In the genomic region with DNA sequence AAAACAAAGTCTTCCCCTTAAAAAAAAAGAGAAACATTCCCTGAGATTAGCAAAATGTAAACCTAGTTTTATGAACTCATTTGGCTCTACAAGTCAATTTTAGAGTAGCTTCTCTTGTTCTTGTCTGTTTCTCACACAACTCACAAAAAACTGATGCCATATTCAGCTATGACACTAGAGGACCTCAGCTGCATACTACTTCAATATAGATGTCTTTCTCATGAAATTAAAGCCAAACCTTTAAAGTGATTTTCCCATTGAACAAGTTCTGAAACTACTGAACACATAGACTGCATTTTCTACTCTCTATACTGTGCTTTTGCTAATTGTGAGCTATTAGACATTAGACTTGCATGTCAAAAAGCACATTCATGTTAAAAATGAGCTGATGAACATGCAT, we compare ENCODE assay signal across 8 cellular contexts. TPM values are rescaled to one million over a fixed set of nuclear protein-coding genes. Genes with fewer than 3 reads are reported as not detected.
DNase-seq lines count a peak whose midpoint lies in the region; ATAC-seq and TF ChIP-seq lines count a peak whose summit lies in the region.

No MANE protein-coding gene starts in this region.

- peak; percentile 28 for DNase-seq in AG09319 (ENCODE audit: extremely low read depth, low read depth)
- DNase-seq in GM13977 (ENCODE audit: low spot score), result peak; percentile 26
- DNase-seq in SK-N-SH, result peak; percentile 13
- peak; percentile 12 for DNase-seq in iPS-NIHi11 (ENCODE audit: low spot score)
- no peak for DNase-seq in ecto neural progenitor cell (ENCODE audit: low spot score)

- no peak overlapping the region for H3K9ac ChIP-seq in SK-N-SH

- H3K4me3 ChIP-seq in SK-N-SH (ENCODE audit: low read depth in 2 of 2, low read length in 1 of 2), result no peak overlapping the region; a peak in 1 of 4 replicates

- peaks cover 4% of the 10 kb centered on the region for H3K4me1 Mint-ChIP-seq in stimulated activated memory B cell treated with anti-CD40 and anti-IgM and Interleukin-4, amounts not matched to agents 10 μg/mL and 1 μg/mL and 100 μg/mL, for 72 hours

- in situ Hi-C loops in GM13977 (cut with MboI; ENCODE audit: low pct_unique_long_range_greater_than_20kb, low sequenced_read_pairs, unreplicated experiment), result no loop called here

- ATAC-seq in HG03520 (IDR thresholded peaks at IDR 0.05; ENCODE audit: unreplicated experiment), result peak; percentile 50
- ATAC-seq in HG02840 (IDR thresholded peaks at IDR 0.05; ENCODE audit: low FRiP score, unreplicated experiment), result no peak
- no peak for ATAC-seq in stimulated activated memory B cell treated with anti-CD40 and anti-IgM and Interleukin-4, amounts not matched to agents 10 μg/mL and 1 μg/mL and 100 μg/mL, for 72 hours

- POLR2A ChIA-PET in SK-N-SH (lab: Yijun Ruan, JAX), result no interaction called here

- no peak overlapping the region for H3K27ac Mint-ChIP-seq in stimulated activated memory B cell treated with anti-CD40 and anti-IgM and Interleukin-4, amounts not matched to agents 10 μg/mL and 1 μg/mL and 100 μg/mL, for 72 hours

- H2AFZ ChIP-seq in SK-N-SH (ENCODE audit: low read depth), result no peak overlapping the region

- H3K4me3 Mint-ChIP-seq in stimulated activated memory B cell treated with anti-CD40 and anti-IgM and Interleukin-4, amounts not matched to agents 10 μg/mL and 1 μg/mL and 100 μg/mL, for 72 hours, result no peak overlapping the region

- no peak overlapping the region for H3K27ac ChIP-seq in SK-N-SH (ENCODE audit: low read depth in 2 of 2, low read length in 1 of 2)

- H3K27me3 Mint-ChIP-seq in stimulated activated memory B cell treated with anti-CD40 and anti-IgM and Interleukin-4, amounts not matched to agents 10 μg/mL and 1 μg/mL and 100 μg/mL, for 72 hours, result no peaks in the 10 kb centered on the region

- H3K4me1 ChIP-seq in SK-N-SH (ENCODE audit: control insufficient read depth in 1 of 2, insufficient read depth in 2 of 2, low read depth in 1 of 2, low read length in 1 of 2), result peaks cover 0 to 12% of the 10 kb centered on the region in 2 experiments; a peak in 2 of 4 replicates

- H3K79me2 ChIP-seq in SK-N-SH (ENCODE audit: insufficient read depth), result peaks cover 10% of the 10 kb centered on the region

- CTCF ChIA-PET in SK-N-SH (lab: Yijun Ruan, JAX), result interaction anchor here (0.7 to 2.9 kb wide), 12 partner anchors 9 to 632 kb away, joined by 3 to 21 read pairs (median 4); partner anchors contain the start of gene TBCK

- peaks cover 2 to 4% of the 10 kb centered on the region in 2 experiments for H3K36me3 ChIP-seq in SK-N-SH (replicated peaks in 1 of 2; ENCODE audit: control insufficient read depth in 1 of 2, insufficient read depth in 2 of 2, low read length in 1 of 2)

- TF ChIP-seq RAD21 in SK-N-SH (IDR thresholded peaks at IDR 0.05; ENCODE audit: low read length), result peak; percentile 81

- H3F3A ChIP-seq in SK-N-SH (replicated peaks; ENCODE audit: insufficient read depth), result peaks cover 8% of the 10 kb centered on the region

- no peaks in the 10 kb centered on the region for H3K27me3 ChIP-seq in SK-N-SH (ENCODE audit: insufficient read depth)

- H3K9me3 ChIP-seq in SK-N-SH, result no peaks in the 10 kb centered on the region

- TF ChIP-seq EP300 in SK-N-SH (IDR thresholded peaks at IDR 0.05; ENCODE audit: borderline replicate concordance in 1 of 2, low read depth in 1 of 2, low read length in 1 of 2), result no peak

- H4K20me1 ChIP-seq in SK-N-SH (ENCODE audit: insufficient read depth), result no peaks in the 10 kb centered on the region

- TF ChIP-seq CTCF in AG09319 (IDR thresholded peaks at IDR 0.05; ENCODE audit: low read depth, low read length) (peak; percentile 76), GM13977 (IDR thresholded peaks at IDR 0.05; ENCODE audit: extremely low read depth, insufficient read depth, missing control alignments) (peak; percentile 73), SK-N-SH (IDR thresholded peaks at IDR 0.05) (peak; percentile 85)

- no peaks in the 10 kb centered on the region for H3K9me2 ChIP-seq in SK-N-SH

- no peak overlapping the region for H3K4me2 ChIP-seq in SK-N-SH

- H3K9me3 Mint-ChIP-seq in stimulated activated memory B cell treated with anti-CD40 and anti-IgM and Interleukin-4, amounts not matched to agents 10 μg/mL and 1 μg/mL and 100 μg/mL, for 72 hours, result no peaks in the 10 kb centered on the region

- H3K36me3 Mint-ChIP-seq in stimulated activated memory B cell treated with anti-CD40 and anti-IgM and Interleukin-4, amounts not matched to agents 10 μg/mL and 1 μg/mL and 100 μg/mL, for 72 hours, result peaks cover 6% of the 10 kb centered on the region

TF ChIP-seq in SK-N-SH, 30 proteins besides CTCF, POLR2A, EP300 and RAD21:
- TF ChIP-seq SMC3 (IDR thresholded peaks at IDR 0.05; ENCODE audit: low read depth, low read length), result peak; percentile 46
- no peak for TF ChIP-seq CHD2 (IDR thresholded peaks at IDR 0.05; ENCODE audit: low read length, partially characterized antibody)

RNA-seq across cellular contexts. Expression of gene TBCK, which starts 49.8 kb away (rescaled TPM):
- 14.6 and 18.0 TPM in 2 replicates for polyA plus RNA-seq in SK-N-SH (2012; rRNA removed)
- 12.2 and 13.2 TPM in 2 replicates for polyA plus RNA-seq in SK-N-SH (2012; cell fraction: cytosol; rRNA removed)
- 52.9 and 55.8 TPM in 2 replicates for polyA plus RNA-seq in SK-N-SH (2012; cell fraction: nucleus; rRNA removed)

RNA-seq across cellular contexts. Expression of gene AIMP1, which starts 50.1 kb away (rescaled TPM):
- polyA plus RNA-seq in SK-N-SH (2012; rRNA removed), result 14.0 and 20.4 TPM in 2 replicates
- polyA plus RNA-seq in SK-N-SH (2012; cell fraction: cytosol; rRNA removed), result 25.9 and 37.9 TPM in 2 replicates
- polyA plus RNA-seq in SK-N-SH (2012; cell fraction: nucleus; rRNA removed), result 7.4 and 19.6 TPM in 2 replicates
